8 cellular contexts compared by ENCODE assay signal in genomic region chr21:37220981-37221664, GRCh38.
DNase-seq lines count a peak whose midpoint lies in the region; ATAC-seq and TF ChIP-seq lines count a peak whose summit lies in the region.

No MANE protein-coding gene starts in this region.

- H3K9me2 ChIP-seq in OCI-LY1 (ENCODE audit: low read depth, low read length), result no peaks in the 10 kb centered on the region

- H3K9me3 ChIP-seq in HUES48 (ENCODE audit: control insufficient read depth, insufficient read depth, low read length), result no peaks in the 10 kb centered on the region
- H3K9me3 ChIP-seq in OCI-LY1 (ENCODE audit: low read length), result no peaks in the 10 kb centered on the region
- no peaks in the 10 kb centered on the region for H3K9me3 ChIP-seq in mucosa of stomach (ENCODE audit: control insufficient read depth, low read length)

- H3K4me1 ChIP-seq in HUES48 (ENCODE audit: control insufficient read depth, insufficient read depth, low read length) (0 out of 2 replicates have a peak, but pooled peaks cover 5% of the 10 kb centered on the region), OCI-LY1 (ENCODE audit: insufficient read depth, low read length, severe bottlenecking) (peaks cover 14% of the 10 kb centered on the region), mucosa of stomach (ENCODE audit: control insufficient read depth, insufficient read depth, low read length) (peaks cover 4% of the 10 kb centered on the region)

- H3K9ac ChIP-seq in HUES48 (ENCODE audit: low read depth, low read length), result no peak overlapping the region
- H3K9ac ChIP-seq in OCI-LY1 (ENCODE audit: low read length), result peak overlapping the region; percentile 48
- peak overlapping the region; percentile 56 for H3K9ac ChIP-seq in mucosa of stomach (ENCODE audit: low read length)

- H4K20me1 ChIP-seq in OCI-LY1 (ENCODE audit: insufficient read depth, low read length), result no peaks in the 10 kb centered on the region

- H3K4me3 ChIP-seq in HUES48 (ENCODE audit: low read depth, low read length), result peak overlapping the region; percentile 58
- peak overlapping the region; percentile 63 for H3K4me3 ChIP-seq in OCI-LY1 (ENCODE audit: low read depth, low read length, poor library complexity, severe bottlenecking)
- peak overlapping the region; percentile 80 for H3K4me3 ChIP-seq in mucosa of stomach (ENCODE audit: low read length)

- H3K79me2 ChIP-seq in OCI-LY1 (ENCODE audit: insufficient read depth, low read length), result peaks cover 12% of the 10 kb centered on the region

- peak; percentile 66 for TF ChIP-seq POLR2A in erythroblast (IDR thresholded peaks at IDR 0.05; ENCODE audit: low read length)

- peak; percentile 82 for ATAC-seq in GM21423 (IDR thresholded peaks at IDR 0.05; ENCODE audit: unreplicated experiment)

- H3K36me3 ChIP-seq in HUES48 (ENCODE audit: control insufficient read depth, insufficient read depth, low read length) (peaks cover 31% of the 10 kb centered on the region), OCI-LY1 (ENCODE audit: insufficient read depth, low read length) (peaks cover 39% of the 10 kb centered on the region), mucosa of stomach (ENCODE audit: control insufficient read depth, insufficient read depth, low read length) (peaks cover 7% of the 10 kb centered on the region)

- H3F3A ChIP-seq in OCI-LY1 (ENCODE audit: insufficient read depth, low read length), result no peaks in the 10 kb centered on the region; the same call in 1 of the 2 replicates

- peaks cover 13% of the 10 kb centered on the region for H3K27me3 ChIP-seq in HUES48 (ENCODE audit: control insufficient read depth, insufficient read depth, low read length)
- H3K27me3 ChIP-seq in OCI-LY1 (ENCODE audit: insufficient read depth, low read length), result no peaks in the 10 kb centered on the region
- H3K27me3 ChIP-seq in mucosa of stomach (ENCODE audit: control insufficient read depth, insufficient read depth, low read length), result no peaks in the 10 kb centered on the region

- no peak overlapping the region for H3K27ac ChIP-seq in HUES48 (ENCODE audit: low read depth, low read length)
- peak overlapping the region; percentile 34 for H3K27ac ChIP-seq in OCI-LY1 (ENCODE audit: low read depth, low read length, poor library complexity, severe bottlenecking)

- H3K4me2 ChIP-seq in OCI-LY1 (ENCODE audit: low read length), result peak overlapping the region; percentile 82

- DNase-seq in DMS 273 (lab: John Stamatoyannopoulos, UW; ENCODE audit: unreplicated experiment), result peak; percentile 99
- DNase-seq in activated T-cell treated with anti-CD3 and anti-CD28 coated beads for 48 hours (ENCODE audit: low read depth), result peak; percentile 95
- DNase-seq in erythroblast (lab: John Stamatoyannopoulos, UW), result peak; percentile 95 to 96
- peak; percentile 89 to 90 for DNase-seq in stimulated activated CD8-positive, alpha-beta memory T cell treated with anti-CD3 and anti-CD28 coated beads, Interleukin-7, amount 100 ng/mL, for 1 hour (ENCODE audit: low read depth in 2 of 2)

- peak; percentile 76 for TF ChIP-seq CTCF in OCI-LY1 (IDR thresholded peaks at IDR 0.05; ENCODE audit: low read length)

- no peak overlapping the region for H2AFZ ChIP-seq in OCI-LY1 (ENCODE audit: low read length)
